ENCODE assay signal across 19 cellular contexts in genomic region chr12:100942984-100943749, GRCh38.
A peak's percentile ranks its signal among the peaks of the same experiment; 100 is the strongest.
DNase-seq lines count a peak whose midpoint lies in the region; ATAC-seq and TF ChIP-seq lines count a peak whose summit lies in the region.
"Had no signal": no experiment of that assay in that cellular context is flagged by ENCODE, and none has a peak within 500 bp of the region (broad histone marks: within the 10 kb centered on the region; RNA-seq: fewer than 3 reads in every experiment).

No MANE protein-coding gene starts in this region.

- TF ChIP-seq EP300 in gastroesophageal sphincter (IDR thresholded peaks at IDR 0.05) (no peak), transverse colon (IDR thresholded peaks at IDR 0.05; ENCODE audit: low read depth) (no peak)

- TF ChIP-seq POLR2A in gastroesophageal sphincter (IDR thresholded peaks at IDR 0.05) (no peak), transverse colon (IDR thresholded peaks at IDR 0.05) (no peak)

- peak overlapping the region in 1 of 4 donors; percentile 22 for H3K27ac ChIP-seq in gastroesophageal sphincter
- H3K27ac ChIP-seq in subcutaneous abdominal adipose tissue (ENCODE audit: low read depth, low read length): peak overlapping the region; percentile 1
- H3K27ac ChIP-seq in transverse colon: no peak overlapping the region
- no peak overlapping the region for H3K27ac ChIP-seq in tibial artery
- H3K27ac ChIP-seq: Peyer's patch had no signal

- H3K4me1 ChIP-seq in gastroesophageal sphincter (no peaks in the 10 kb centered on the region), subcutaneous abdominal adipose tissue (ENCODE audit: control insufficient read depth in 5 of 5, insufficient read depth in 5 of 5, low read length in 5 of 5) (peaks cover 0 to 6% (median 0%) of the 10 kb centered on the region in 5 donors), transverse colon (no peaks in the 10 kb centered on the region), tibial artery (no peaks in the 10 kb centered on the region)
- H3K4me1 ChIP-seq: Peyer's patch had no signal

- TF ChIP-seq CTCF in gastroesophageal sphincter (IDR thresholded peaks at IDR 0.05) (no peak), transverse colon (IDR thresholded peaks at IDR 0.05) (no peak), tibial artery (IDR thresholded peaks at IDR 0.05) (no peak)

- ATAC-seq in Right ventricle myocardium inferior: peak; percentile 85
- ATAC-seq in SK-N-SH treated with all-trans-retinoic acid at 6 μM for 48 hours: peak; percentile 58
- ATAC-seq in gastroesophageal sphincter: peak; percentile 78
- ATAC-seq: CD8-positive, alpha-beta T cell; HCT116 had no signal

- DNase-seq in Right ventricle myocardium inferior (ENCODE audit: missing footprints): no peak
- no peak for DNase-seq in cardiac septum (ENCODE audit: low spot score)
- no peak for DNase-seq in transverse colon
- no peak for DNase-seq in tibial artery
- no peak for DNase-seq in SK-N-DZ (ENCODE audit: low spot score)
- DNase-seq: AML-193; C1 segment of cervical spinal cord; Calu3; CD8-positive, alpha-beta T cell; Karpas-422; NCI-H1694 treated with DMSO at 0.1 percent for 48 hours; NCI-H345; NCI-H524; NCI-H82; Peyer's patch had no signal

- H3K27me3 ChIP-seq in gastroesophageal sphincter: no peaks in the 10 kb centered on the region
- H3K27me3 ChIP-seq in subcutaneous abdominal adipose tissue (ENCODE audit: control insufficient read depth in 5 of 5, insufficient read depth in 4 of 5, low read length in 5 of 5): no peaks in the 10 kb centered on the region
- H3K27me3 ChIP-seq in transverse colon: no peaks in the 10 kb centered on the region
- H3K27me3 ChIP-seq in tibial artery: no peaks in the 10 kb centered on the region
- H3K27me3 ChIP-seq: Peyer's patch had no signal

- H3K9ac ChIP-seq in subcutaneous abdominal adipose tissue (ENCODE audit: low read length in 5 of 5): no peak overlapping the region

- in situ Hi-C loops in transverse colon (cut with MboI; ENCODE audit: low pct_ligation_motif_present in 1 of 4, low pct_unique_long_range_greater_than_20kb in 1 of 4, low sequenced_read_pairs in 3 of 4): no loop called here

- intact Hi-C loops in Right ventricle myocardium inferior (cut with DNase I): no loop called here
- intact Hi-C loops in cardiac septum (cut with DNase I): no loop called here
- intact Hi-C loops in transverse colon (cut with DNase I; ENCODE audit: low total_unique reads): no loop called here
- intact Hi-C loops in tibial artery (cut with DNase I; ENCODE audit: low total_unique reads): no loop called here

- no peaks in the 10 kb centered on the region for H3K9me3 ChIP-seq in gastroesophageal sphincter
- no peaks in the 10 kb centered on the region for H3K9me3 ChIP-seq in subcutaneous abdominal adipose tissue (ENCODE audit: control insufficient read depth in 5 of 5, low read length in 5 of 5)
- H3K9me3 ChIP-seq in transverse colon: no peaks in the 10 kb centered on the region
- no peaks in the 10 kb centered on the region for H3K9me3 ChIP-seq in tibial artery
- H3K9me3 ChIP-seq: Peyer's patch had no signal

- H3K36me3 ChIP-seq in gastroesophageal sphincter: no peaks in the 10 kb centered on the region
- no peaks in the 10 kb centered on the region for H3K36me3 ChIP-seq in subcutaneous abdominal adipose tissue (ENCODE audit: control insufficient read depth in 5 of 5, insufficient read depth in 5 of 5, low read length in 5 of 5)
- H3K36me3 ChIP-seq in transverse colon: no peaks in the 10 kb centered on the region
- no peaks in the 10 kb centered on the region for H3K36me3 ChIP-seq in tibial artery
- H3K36me3 ChIP-seq: Peyer's patch had no signal

- WGBS in gastroesophageal sphincter (ENCODE audit: low coverage in 1 of 2), 2 donors: 28 to 41% methylated on average over 5 of the region's 5 CpGs
- 65 to 68% methylated on average over 5 of the region's 5 CpGs for WGBS in transverse colon (ENCODE audit: low coverage in 1 of 2), 2 donors

- no peak overlapping the region for H3K4me3 ChIP-seq in gastroesophageal sphincter
- H3K4me3 ChIP-seq in subcutaneous abdominal adipose tissue (ENCODE audit: low read depth in 1 of 5, low read length in 5 of 5): no peak overlapping the region
- no peak overlapping the region for H3K4me3 ChIP-seq in transverse colon
- H3K4me3 ChIP-seq in tibial artery: no peak overlapping the region
- H3K4me3 ChIP-seq: Peyer's patch had no signal

TF ChIP-seq in SK-N-SH treated with all-trans-retinoic acid at 6 μM for 48 hours, 23 proteins besides CTCF, POLR2A, EP300 and RAD21 (continues in another document):
- TF ChIP-seq CREB5 (CRISPR knock-in tag; IDR thresholded peaks at IDR 0.05; ENCODE audit: low read depth): no peak
- no peak for TF ChIP-seq ZC3H10 (CRISPR knock-in tag; IDR thresholded peaks at IDR 0.05)
- TF ChIP-seq TCF4 (CRISPR knock-in tag; IDR thresholded peaks at IDR 0.05; ENCODE audit: borderline replicate concordance): no peak
- TF ChIP-seq OSR1 (CRISPR knock-in tag; IDR thresholded peaks at IDR 0.05): no peak
- TF ChIP-seq ZFP30 (CRISPR knock-in tag; IDR thresholded peaks at IDR 0.05): no peak
- no peak for TF ChIP-seq ISL1 (CRISPR knock-in tag; IDR thresholded peaks at IDR 0.05)
- TF ChIP-seq POU6F1 (CRISPR knock-in tag; IDR thresholded peaks at IDR 0.05; ENCODE audit: borderline replicate concordance, low read depth): no peak
- no peak for TF ChIP-seq CSRNP3 (CRISPR knock-in tag; IDR thresholded peaks at IDR 0.05)
- TF ChIP-seq ZNF8 (CRISPR knock-in tag; IDR thresholded peaks at IDR 0.05): no peak
- TF ChIP-seq SNAI2 (CRISPR knock-in tag; IDR thresholded peaks at IDR 0.05): no peak
- TF ChIP-seq ZNF70 (CRISPR knock-in tag; IDR thresholded peaks at IDR 0.05): no peak
- TF ChIP-seq PATZ1 (CRISPR knock-in tag; IDR thresholded peaks at IDR 0.05; ENCODE audit: borderline replicate concordance): no peak
- no peak for TF ChIP-seq GLIS3 (CRISPR knock-in tag; IDR thresholded peaks at IDR 0.05)
- no peak for TF ChIP-seq TOX (CRISPR knock-in tag; IDR thresholded peaks at IDR 0.05; ENCODE audit: borderline replicate concordance)
- TF ChIP-seq CSDC2 (CRISPR knock-in tag; IDR thresholded peaks at IDR 0.05): no peak
- TF ChIP-seq RARB (CRISPR knock-in tag; IDR thresholded peaks at IDR 0.05): no peak
- no peak for TF ChIP-seq ARNTL (CRISPR knock-in tag; IDR thresholded peaks at IDR 0.05; ENCODE audit: borderline replicate concordance, low read depth)
